20 cellular contexts compared by ENCODE assay signal in the genomic region with DNA sequence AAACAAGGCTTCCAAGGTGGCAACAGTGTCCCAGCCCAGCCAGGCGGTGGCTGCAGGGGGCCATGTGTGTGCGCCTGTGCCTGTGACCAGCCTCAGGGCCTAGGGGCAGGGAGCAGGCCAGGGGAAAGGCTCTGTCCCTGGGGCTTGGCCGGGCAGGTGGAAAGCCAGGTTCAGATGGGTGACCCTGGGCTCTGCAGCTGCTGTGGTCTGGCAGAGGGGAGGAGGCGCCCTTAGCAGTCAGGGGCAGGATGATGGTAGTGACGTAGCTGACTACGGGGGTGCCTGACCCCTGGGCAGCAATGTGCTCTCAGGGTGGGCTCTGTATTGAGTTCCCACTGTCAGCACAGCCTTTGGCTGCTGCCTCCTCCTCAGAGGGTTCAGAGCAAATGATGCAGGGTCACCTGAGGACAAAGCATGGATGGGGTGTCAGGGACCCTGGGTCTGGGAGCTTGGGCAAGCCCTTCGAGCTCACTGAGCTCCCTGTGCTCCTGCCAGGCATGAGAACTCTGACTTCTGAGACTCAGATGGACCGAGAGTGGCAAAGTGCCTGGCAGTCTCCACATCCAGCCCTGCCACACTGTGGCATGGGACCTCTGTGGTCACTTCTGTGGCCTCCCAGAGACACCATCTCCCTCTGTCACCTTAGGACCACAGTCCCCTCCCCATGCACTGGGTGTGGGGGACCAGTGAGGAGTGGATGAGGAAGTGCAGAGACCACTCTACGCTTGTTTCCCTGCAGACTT. TPM values are rescaled to one million over a fixed set of nuclear protein-coding genes. Genes with fewer than 3 reads are reported as not detected.
A peak's percentile ranks its signal among the peaks of the same experiment; 100 is the strongest.
DNase-seq lines count a peak whose midpoint lies in the region; ATAC-seq and TF ChIP-seq lines count a peak whose summit lies in the region.
"Had no signal": no experiment of that assay in that cellular context is flagged by ENCODE, and none has a peak within 500 bp of the region (broad histone marks: within the 10 kb centered on the region; RNA-seq: fewer than 3 reads in every experiment).

No MANE protein-coding gene starts in this region.

- no peak for ATAC-seq in T-helper 17 cell
- peak; percentile 6 for ATAC-seq in stimulated activated naive CD8-positive, alpha-beta T cell treated with anti-CD3 and anti-CD28 coated beads, Interleukin-15, amount 100 ng/mL, for 72 hours
- ATAC-seq: gastrocnemius medialis had no signal

- WGBS in mammary epithelial cell (ENCODE audit: low coverage, missing lambda C conversion rate), result 84% methylated on average over 8 of the region's 9 CpGs
- 82 to 95% methylated on average over 5 to 9 of the region's 9 CpGs for WGBS in endodermal cell (ENCODE audit: insufficient coverage in 1 of 2, insufficient read length in 1 of 2), 2 experiments

- H3K4me3 Mint-ChIP-seq in MCF 10A (ENCODE audit: unreplicated experiment) (no peak overlapping the region), T-helper 17 cell (no peak overlapping the region), endodermal cell (no peak overlapping the region)
- peak overlapping the region; percentile 74 to 83 for H3K4me3 Mint-ChIP-seq in stimulated activated naive CD8-positive, alpha-beta T cell treated with anti-CD3 and anti-CD28 coated beads, Interleukin-15, amount 100 ng/mL, for 72 hours

- intact Hi-C loops in mammary epithelial cell (cut with micrococcal nuclease), result no loop called here
- intact Hi-C loops in MCF 10A (cut with micrococcal nuclease), result no loop called here

- in situ Hi-C loops in mammary epithelial cell (cut with MboI; ENCODE audit: low sequenced_read_pairs in 2 of 2), result loop anchor here (10.0 kb wide), 2 partner anchors 177 to 417 kb away; no protein-coding TSS in a partner anchor

- dilution Hi-C loops in mammary epithelial cell (cut with HindIII; ENCODE audit: low sequenced_read_pairs), result no loop called here

- no peaks in the 10 kb centered on the region for H3K36me3 ChIP-seq in mammary epithelial cell (ENCODE audit: insufficient read depth, low read length)
- no peaks in the 10 kb centered on the region for H3K36me3 ChIP-seq in endodermal cell (ENCODE audit: control insufficient read depth, insufficient read depth, low read length)
- H3K36me3 ChIP-seq: cardiac muscle cell, gastrocnemius medialis, ovary had no signal

- H3K27ac Mint-ChIP-seq in MCF 10A (ENCODE audit: low read depth, unreplicated experiment) (no peak overlapping the region), T-helper 17 cell (peak overlapping the region; percentile 81), endodermal cell (no peak overlapping the region)
- H3K27ac Mint-ChIP-seq in stimulated activated naive CD8-positive, alpha-beta T cell treated with anti-CD3 and anti-CD28 coated beads, Interleukin-15, amount 100 ng/mL, for 72 hours, result peak overlapping the region; percentile 88 to 90

- no peak overlapping the region for H2AFZ ChIP-seq in mammary epithelial cell (ENCODE audit: low read depth, low read length)
- H2AFZ ChIP-seq: PC-9 had no signal

- no peak overlapping the region for H3K9ac ChIP-seq in mammary epithelial cell (ENCODE audit: insufficient read depth, low read length)
- no peak overlapping the region for H3K9ac ChIP-seq in endodermal cell (ENCODE audit: extremely low read depth, low read length, poor library complexity, severe bottlenecking)
- H3K9ac ChIP-seq: KMS-11 had no signal

- BruUV-seq in mammary epithelial cell (replicated peaks; lab: Mats Ljungman, UMichigan) (no TSS peak), MCF 10A (replicated peaks; lab: Mats Ljungman, UMichigan) (no TSS peak)

- H3K4me1 Mint-ChIP-seq in MCF 10A (ENCODE audit: insufficient read depth, unreplicated experiment) (no peaks in the 10 kb centered on the region), T-helper 17 cell (peaks cover 29% of the 10 kb centered on the region), endodermal cell (peaks cover 10% of the 10 kb centered on the region)
- H3K4me1 Mint-ChIP-seq in stimulated activated naive CD8-positive, alpha-beta T cell treated with anti-CD3 and anti-CD28 coated beads, Interleukin-15, amount 100 ng/mL, for 72 hours, result peaks cover 79% of the 10 kb centered on the region

- peak overlapping the region; percentile 67 for H3K4me2 ChIP-seq in mammary epithelial cell (ENCODE audit: insufficient read depth, low read depth, low read length)
- H3K4me2 ChIP-seq: KMS-11, PC-9 had no signal

- POLR2A ChIA-PET in MCF 10A (lab: Yijun Ruan, JAX), result no interaction called here

- H3K27me3 ChIP-seq in mammary epithelial cell (ENCODE audit: insufficient read depth, low read length), result no peaks in the 10 kb centered on the region
- H3K27me3 ChIP-seq in endodermal cell (ENCODE audit: control insufficient read depth, insufficient read depth, low read length, poor library complexity, severe bottlenecking), result no peaks in the 10 kb centered on the region
- H3K27me3 ChIP-seq: cardiac muscle cell, gastrocnemius medialis, ovary had no signal

- H3K9me3 ChIP-seq in mammary epithelial cell (replicated peaks; ENCODE audit: insufficient read depth, low read length) (no peaks in the 10 kb centered on the region), T-helper 17 cell (ENCODE audit: control insufficient read depth, low read length, poor library complexity, severe bottlenecking) (no peaks in the 10 kb centered on the region), endodermal cell (ENCODE audit: control insufficient read depth, low read length) (no peaks in the 10 kb centered on the region)
- H3K9me3 ChIP-seq: gastrocnemius medialis, ovary had no signal

- H3K36me3 Mint-ChIP-seq in MCF 10A (ENCODE audit: insufficient read depth, unreplicated experiment), result no peaks in the 10 kb centered on the region
- H3K36me3 Mint-ChIP-seq in T-helper 17 cell (ENCODE audit: low read depth), result no peaks in the 10 kb centered on the region
- H3K36me3 Mint-ChIP-seq in endodermal cell (ENCODE audit: low read depth), result no peaks in the 10 kb centered on the region

- CTCF ChIA-PET in mammary epithelial cell (lab: Charles Lee; ENCODE audit: low non-redundant PET), result no interaction called here
- CTCF ChIA-PET in MCF 10A (lab: Yijun Ruan, JAX), result interaction anchor here (0.6 to 1.4 kb wide), 4 partner anchors 22 to 180 kb away, joined by 3 to 4 read pairs (median 3); no protein-coding TSS in a partner anchor

- no peaks in the 10 kb centered on the region for H3K79me2 ChIP-seq in mammary epithelial cell (ENCODE audit: insufficient read depth, low read length)

- DNase-seq in mammary epithelial cell, result no peak
- no peak for DNase-seq in MCF 10A (ENCODE audit: unreplicated experiment)
- DNase-seq in T-helper 17 cell, result no peak
- peak; percentile 35 for DNase-seq in endodermal cell
- DNase-seq in stimulated activated naive CD8-positive, alpha-beta T cell treated with anti-CD3 and anti-CD28 coated beads, Interleukin-15, amount 100 ng/mL, for 72 hours, result no peak
- no peak for DNase-seq in iPS-NIHi7 (ENCODE audit: extremely low spot score)
- no peak for DNase-seq in stimulated activated CD4-positive, alpha-beta T cell treated with anti-CD3 and anti-CD28 coated beads, Interleukin-4, amount 100 ng/mL, for 4 hours
- no peak for DNase-seq in DMS153 (lab: John Stamatoyannopoulos, UW)
- DNase-seq: midbrain, NCI-H146, NCI-H510A treated with DMSO at 0.1 percent for 48 hours, ovary, PC-9, SW 1271 had no signal

- peaks cover 20% of the 10 kb centered on the region for H3K4me1 ChIP-seq in mammary epithelial cell (ENCODE audit: insufficient read depth, low read length)
- H3K4me1 ChIP-seq in endodermal cell (ENCODE audit: control insufficient read depth, insufficient read depth, low read length), result peaks cover 6% of the 10 kb centered on the region

- H3K4me3 ChIP-seq in mammary epithelial cell (replicated peaks in 1 of 3; ENCODE audit: insufficient read depth in 1 of 3, low read depth in 2 of 3, low read length in 3 of 3) (no peak overlapping the region), endodermal cell (ENCODE audit: low read length) (no peak overlapping the region)
- H3K4me3 ChIP-seq: cardiac muscle cell, gastrocnemius medialis, ovary, PC-9 had no signal

- no peaks in the 10 kb centered on the region for H3K9me3 Mint-ChIP-seq in MCF 10A (ENCODE audit: unreplicated experiment)
- no peaks in the 10 kb centered on the region for H3K9me3 Mint-ChIP-seq in endodermal cell
- no peaks in the 10 kb centered on the region for H3K9me3 Mint-ChIP-seq in stimulated activated naive CD8-positive, alpha-beta T cell treated with anti-CD3 and anti-CD28 coated beads, Interleukin-15, amount 100 ng/mL, for 72 hours

- no peak overlapping the region for H3K27ac ChIP-seq in mammary epithelial cell (ENCODE audit: insufficient read depth, low read depth, low read length)
- no peak overlapping the region for H3K27ac ChIP-seq in endodermal cell (ENCODE audit: low read depth, low read length)
- H3K27ac ChIP-seq: cardiac muscle cell, gastrocnemius medialis, KMS-11, ovary, PC-9 had no signal

- no peak for TF ChIP-seq CTCF in mammary epithelial cell (conservative IDR thresholded peaks at IDR 0.05 in 1 of 2, IDR thresholded peaks at IDR 0.05 in 1 of 2; ENCODE audit: extremely low read depth in 1 of 2, insufficient read depth in 1 of 2, low read depth in 1 of 2, low read length in 2 of 2)
- TF ChIP-seq CTCF in MCF 10A (IDR thresholded peaks at IDR 0.05; ENCODE audit: unreplicated experiment), result no peak
- TF ChIP-seq CTCF in endodermal cell (conservative IDR thresholded peaks at IDR 0.05), result no peak

- no peaks in the 10 kb centered on the region for H3K27me3 Mint-ChIP-seq in MCF 10A (ENCODE audit: insufficient read depth, unreplicated experiment)
- H3K27me3 Mint-ChIP-seq in T-helper 17 cell, result no peaks in the 10 kb centered on the region
- H3K27me3 Mint-ChIP-seq in endodermal cell (ENCODE audit: insufficient read depth), result no peaks in the 10 kb centered on the region
- no peaks in the 10 kb centered on the region for H3K27me3 Mint-ChIP-seq in stimulated activated naive CD8-positive, alpha-beta T cell treated with anti-CD3 and anti-CD28 coated beads, Interleukin-15, amount 100 ng/mL, for 72 hours

- no peaks in the 10 kb centered on the region for H4K20me1 ChIP-seq in mammary epithelial cell (ENCODE audit: insufficient read depth, low read length)

RNA-seq across cellular contexts. Expression of a gene that starts 56.6 kb away (rescaled TPM):
- total RNA-seq in mammary epithelial cell (not detected), MCF 10A (2022) (0.35 and 0.64 TPM in 2 replicates), T-helper 17 cell (under 1 TPM; 0.29 to 0.45 TPM), endodermal cell (not detected)
- polyA plus RNA-seq in mammary epithelial cell, result 0.03 TPM
- polyA minus RNA-seq in mammary epithelial cell, result not detected
- not detected for polyA plus RNA-seq in endodermal cell (2013, experiment 1 of 2)
- polyA plus RNA-seq in endodermal cell (2013, experiment 2 of 2), result not detected
- total RNA-seq: cardiac muscle cell, Daoy, endothelial cell of umbilical vein, gastrocnemius medialis, temporal lobe had no signal
- polyA plus RNA-seq: cardiac muscle cell, endothelial cell of umbilical vein, ovary had no signal

Comparison
In these comparisons a context has a peak if more than half of its experiments do, and no peak if none do; other contexts are left out.
1. H3K27ac Mint-ChIP-seq: peak in T-helper 17 cell (single experiment) and stimulated activated naive CD8-positive, alpha-beta T cell treated with anti-CD3 and anti-CD28 coated beads, Interleukin-15, amount 100 ng/mL, for 72 hours (2 of 2); none in MCF 10A (single experiment) and endodermal cell (single experiment).
2. H3K4me3 Mint-ChIP-seq: peak in stimulated activated naive CD8-positive, alpha-beta T cell treated with anti-CD3 and anti-CD28 coated beads, Interleukin-15, amount 100 ng/mL, for 72 hours (2 of 2); none in MCF 10A (single experiment), T-helper 17 cell (single experiment) and endodermal cell (single experiment).